ENCODE assay signal across 8 cellular contexts in the genomic region with DNA sequence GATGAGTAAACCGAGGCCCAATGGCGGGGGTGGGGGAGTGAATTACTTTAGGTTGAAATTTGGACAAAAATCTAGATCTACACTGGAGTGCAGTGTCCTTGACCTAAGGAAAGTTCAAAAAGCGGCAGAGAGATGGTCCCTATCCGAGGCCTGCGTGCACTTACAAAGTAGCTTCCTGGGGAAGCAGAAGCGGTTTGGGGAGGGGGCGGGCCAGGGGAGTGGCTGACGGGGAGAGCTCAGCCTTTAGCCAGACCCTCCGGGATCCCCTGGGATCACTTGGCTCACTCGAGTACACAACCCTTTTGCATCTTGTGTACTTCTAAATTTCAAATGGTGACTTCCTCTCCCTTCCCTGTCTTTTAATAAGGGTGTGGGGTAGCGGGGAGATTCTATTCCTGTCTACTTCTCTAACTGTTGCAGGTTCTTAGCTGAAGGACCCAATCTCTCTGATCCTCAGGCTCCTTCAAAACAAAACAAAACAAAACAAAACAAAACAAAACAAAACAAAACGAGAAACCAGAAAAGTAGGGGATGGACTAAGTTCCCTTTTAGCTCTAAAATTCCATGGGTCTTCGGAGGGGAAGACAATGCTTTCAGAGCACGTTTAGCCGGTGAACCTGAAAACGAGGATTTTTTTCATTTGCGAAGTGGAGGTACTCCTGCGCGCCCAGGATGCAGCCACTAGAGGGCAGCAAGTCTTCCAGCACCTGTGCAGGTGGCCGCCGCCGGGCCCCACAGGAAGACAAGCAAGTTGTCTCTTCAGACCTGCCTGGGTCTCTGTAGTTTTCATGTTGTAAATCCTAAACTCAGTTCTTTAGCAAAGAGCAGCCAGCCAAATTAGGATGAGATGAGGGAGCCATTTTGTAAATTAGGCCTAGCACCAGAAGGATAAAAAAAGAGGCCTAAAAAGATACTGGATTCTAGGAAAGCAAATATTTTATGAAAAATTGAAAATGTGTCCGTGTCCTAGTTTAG. TPM values are rescaled to one million over a fixed set of nuclear protein-coding genes. Genes with fewer than 3 reads are reported as not detected.
DNase-seq lines count a peak whose midpoint lies in the region; ATAC-seq, FAIRE-seq and TF ChIP-seq lines count a peak whose summit lies in the region.

No MANE protein-coding gene starts in this region.

- CTCF ChIA-PET in HepG2 (lab: Yijun Ruan, JAX; ENCODE audit: low intra/inter-chr PET ratio, low total read pairs): interaction anchor here (0.9 to 3.5 kb wide), 4 partner anchors 60 to 243 kb away, joined by 3 to 21 read pairs (median 10); no protein-coding TSS in a partner anchor

- peak overlapping the region; percentile 62 for H3K4me3 Mint-ChIP-seq in activated CD4-positive, alpha-beta T cell treated with anti-CD3 and anti-CD28 coated beads, Interleukin-2, amount 10 ng/mL, durations not matched to agents 24 days and 14 days

- H3K36me3 ChIP-seq in HAP-1 (replicated peaks) (no peaks in the 10 kb centered on the region), colonic mucosa (no peaks in the 10 kb centered on the region), HepG2 (replicated peaks in 1 of 2; ENCODE audit: control insufficient read depth in 1 of 2, insufficient read depth in 2 of 2, low read length in 2 of 2) (no peaks in the 10 kb centered on the region)

- TF ChIP-seq CTCF in C4-2B (conservative IDR thresholded peaks at IDR 0.05): peak; percentile 99
- TF ChIP-seq CTCF in colonic mucosa (IDR thresholded peaks at IDR 0.05): peak; percentile 92
- TF ChIP-seq CTCF in HepG2 (CRISPR knock-in tag; IDR thresholded peaks at IDR 0.05): peak; percentile 91

- ATAC-seq in HepG2 (peak; percentile 92), GM21737 (IDR thresholded peaks at IDR 0.05; ENCODE audit: unreplicated experiment) (no peak)

- peak; percentile 67 for FAIRE-seq in HepG2 (lab: Jason Lieb, UNC)

- peak; percentile 80 for TF ChIP-seq RAD21 in HepG2 (CRISPR knock-in tag; IDR thresholded peaks at IDR 0.05)

- BruUV-seq in HepG2 (replicated peaks; lab: Mats Ljungman, UMichigan): no TSS peak

- H3K9me3 Mint-ChIP-seq in activated CD4-positive, alpha-beta T cell treated with anti-CD3 and anti-CD28 coated beads, Interleukin-2, amount 10 ng/mL, durations not matched to agents 24 days and 14 days: peaks cover 5% of the 10 kb centered on the region

- peaks cover 6% of the 10 kb centered on the region for H3K4me1 Mint-ChIP-seq in activated CD4-positive, alpha-beta T cell treated with anti-CD3 and anti-CD28 coated beads, Interleukin-2, amount 10 ng/mL, durations not matched to agents 24 days and 14 days

- H3K27me3 Mint-ChIP-seq in activated CD4-positive, alpha-beta T cell treated with anti-CD3 and anti-CD28 coated beads, Interleukin-2, amount 10 ng/mL, durations not matched to agents 24 days and 14 days: peaks cover 28% of the 10 kb centered on the region

- H3K27ac ChIP-seq in C4-2B (no peak overlapping the region), colonic mucosa (no peak overlapping the region), HepG2 (ENCODE audit: extremely low read length, insufficient read depth, low read length) (no peak overlapping the region)

- no peaks in the 10 kb centered on the region for H3K9me3 ChIP-seq in HAP-1
- H3K9me3 ChIP-seq in colonic mucosa: no peaks in the 10 kb centered on the region
- H3K9me3 ChIP-seq in HepG2 (ENCODE audit: low read length): no peaks in the 10 kb centered on the region

- no peak overlapping the region for H2AFZ ChIP-seq in HepG2 (ENCODE audit: low read length)

- H3K4me1 ChIP-seq in HAP-1 (peaks cover 5% of the 10 kb centered on the region), colonic mucosa (no peaks in the 10 kb centered on the region), HepG2 (ENCODE audit: insufficient read depth, low read length) (peaks cover 34% of the 10 kb centered on the region)

- H3K27me3 ChIP-seq in HAP-1 (ENCODE audit: low read depth) (no peaks in the 10 kb centered on the region), colonic mucosa (no peaks in the 10 kb centered on the region), HepG2 (ENCODE audit: control insufficient read depth in 1 of 2, insufficient read depth in 2 of 2, low read length in 2 of 2) (peaks cover 0 to 3% of the 10 kb centered on the region in 2 experiments; a peak in 1 of 5 replicates)

- DNase-seq in HAP-1 (ENCODE audit: low spot score in 2 of 2): peak; percentile 59 to 87
- DNase-seq in NCI-H2227 (lab: John Stamatoyannopoulos, UW; ENCODE audit: unreplicated experiment): peak; percentile 76
- peak; percentile 95 for DNase-seq in activated CD4-positive, alpha-beta T cell treated with anti-CD3 and anti-CD28 coated beads, Interleukin-2, amount 10 ng/mL, durations not matched to agents 24 days and 14 days
- peak; percentile 87 for DNase-seq in colonic mucosa
- peak; percentile 59 for DNase-seq in HepG2 (ENCODE audit: low spot score)
- DNase-seq in stimulated activated CD4-positive, alpha-beta T cell treated with anti-CD3 and anti-CD28 coated beads, TNF-alpha, amount 100 ng/mL, for 4 hours (ENCODE audit: low read depth in 3 of 3): peak; percentile 67 to 74 (median 71)

- POLR2A ChIA-PET in HepG2 (lab: Yijun Ruan, JAX): interaction anchor here (1.2 to 1.4 kb wide), 2 partner anchors 26 to 54 kb away, joined by 3 to 4 read pairs; a partner anchor contains a TSS

- 0 out of 2 replicates have a peak overlapping the region, but pooled peaks have one; percentile 1 for H3K4me3 ChIP-seq in HAP-1
- H3K4me3 ChIP-seq in colonic mucosa: no peak overlapping the region
- peak overlapping the region in 2 of 3 experiments; percentile 15 to 21; a peak in 2 of 6 replicates for H3K4me3 ChIP-seq in HepG2 (replicated peaks in 1 of 3; ENCODE audit: insufficient read depth in 1 of 3, low read depth in 2 of 3, low read length in 3 of 3)

- peak overlapping the region; percentile 69 for H3K4me2 ChIP-seq in HepG2 (ENCODE audit: low read depth, low read length)

- no peak for TF ChIP-seq POLR2A in HepG2 (IDR thresholded peaks at IDR 0.05; ENCODE audit: insufficient read depth in 1 of 2, low read depth in 2 of 2, low read length in 2 of 2)

- no peaks in the 10 kb centered on the region for H3K79me2 ChIP-seq in HepG2 (ENCODE audit: insufficient read depth, low read length)

- WGBS in HepG2 (ENCODE audit: low lambda C conversion rate): 15% methylated on average over 22 of the region's 23 CpGs

- no peak for TF ChIP-seq EP300 in HepG2 (IDR thresholded peaks at IDR 0.05; ENCODE audit: low read depth in 2 of 2, low read length in 2 of 2)
- no peak for TF ChIP-seq EP300 in HepG2 (CRISPR knock-in tag; IDR thresholded peaks at IDR 0.05; ENCODE audit: borderline replicate concordance)

- H3K27ac Mint-ChIP-seq in activated CD4-positive, alpha-beta T cell treated with anti-CD3 and anti-CD28 coated beads, Interleukin-2, amount 10 ng/mL, durations not matched to agents 24 days and 14 days: no peak overlapping the region

- H3K9ac ChIP-seq in colonic mucosa (ENCODE audit: low read depth in 2 of 2, low read length in 2 of 2) (no peak overlapping the region), HepG2 (ENCODE audit: insufficient read depth, low read depth, low read length) (no peak overlapping the region)

- intact Hi-C loops in activated CD4-positive, alpha-beta T cell treated with anti-CD3 and anti-CD28 coated beads, Interleukin-2, amount 10 ng/mL, durations not matched to agents 24 days and 14 days (cut with micrococcal nuclease): loop anchor here (2.0 kb wide), 2 partner anchors 141 to 243 kb away; no protein-coding TSS in a partner anchor
- intact Hi-C loops in colonic mucosa (cut with DNase I) (loop anchor here (5.0 to 10.0 kb wide), 4 partner anchors 101 to 241 kb away; a partner anchor contains a TSS), HepG2 (cut with micrococcal nuclease; ENCODE audit: unreplicated experiment) (loop anchor here (1.0 to 10.0 kb wide), 4 partner anchors 101 to 242 kb away; no protein-coding TSS in a partner anchor)

- H3K36me3 Mint-ChIP-seq in activated CD4-positive, alpha-beta T cell treated with anti-CD3 and anti-CD28 coated beads, Interleukin-2, amount 10 ng/mL, durations not matched to agents 24 days and 14 days (ENCODE audit: low read depth): no peaks in the 10 kb centered on the region

- in situ Hi-C loops in HAP-1 (cut with MboI; ENCODE audit: low sequenced_read_pairs) (no loop called here), HepG2 (cut with HindIII; ENCODE audit: extremely low pct_ligation_motif_present, low pct_unique_long_range_greater_than_20kb) (loop anchor here (10.0 kb wide), 2 partner anchors 141 to 241 kb away; a partner anchor contains a TSS)

- no peaks in the 10 kb centered on the region for H4K20me1 ChIP-seq in HepG2 (ENCODE audit: insufficient read depth, low read length)

RNA-seq across cellular contexts. Expression of a gene that starts 17.9 kb away (rescaled TPM):
- 31.6 and 33.1 TPM in 2 replicates for total RNA-seq in activated CD4-positive, alpha-beta T cell treated with anti-CD3 and anti-CD28 coated beads, Interleukin-2, amount 10 ng/mL, durations not matched to agents 24 days and 14 days
- total RNA-seq in colonic mucosa (10 to 100 TPM; 28.7 to 32.0 TPM), HepG2 (2016; rRNA removed; fragmentation: Illumina TruSeq; extraction: Trizol) (17.8 and 22.8 TPM in 2 replicates)
- 26.3 and 28.9 TPM in 2 replicates for total RNA-seq in HepG2 (2016; cell fraction: cytosol; rRNA removed; fragmentation: Illumina TruSeq; extraction: Trizol; ENCODE audit: low read depth)
- 18.5 and 19.3 TPM in 2 replicates for total RNA-seq in HepG2 (2016; cell fraction: insoluble cytoplasmic fraction; rRNA removed; fragmentation: Illumina TruSeq; extraction: Trizol)
- total RNA-seq in HepG2 (2016; cell fraction: membrane; rRNA removed; fragmentation: Illumina TruSeq; extraction: Trizol): 12.7 and 13.8 TPM in 2 replicates
- total RNA-seq in HepG2 (2016; cell fraction: nucleus; rRNA removed; fragmentation: Illumina TruSeq; extraction: Trizol): 17.2 and 20.1 TPM in 2 replicates
- 14.4 and 14.5 TPM in 2 replicates for polyA plus RNA-seq in HepG2 (2011; rRNA removed)
- 7.9 and 10.9 TPM in 2 replicates for polyA plus RNA-seq in HepG2 (2011; cell fraction: cytosol; rRNA removed)
- 10.0 and 12.0 TPM in 2 replicates for polyA plus RNA-seq in HepG2 (2011; cell fraction: nucleus; rRNA removed)
- 4.5 and 5.2 TPM in 2 replicates for polyA plus RNA-seq in HepG2 (2012)
- polyA plus RNA-seq in HepG2 (2016; cell fraction: cytosol; fragmentation: Illumina TruSeq; extraction: Trizol; ENCODE audit: low read depth): 0.61 and 0.63 TPM in 2 replicates
- 11.0 and 13.2 TPM in 2 replicates for polyA plus RNA-seq in HepG2 (2016; cell fraction: insoluble cytoplasmic fraction; fragmentation: Illumina TruSeq; extraction: Trizol; ENCODE audit: low read depth)
- 1.9 and 2.3 TPM in 2 replicates for polyA plus RNA-seq in HepG2 (2016; cell fraction: membrane; fragmentation: Illumina TruSeq; extraction: Trizol; ENCODE audit: low read depth)
- 16.5 and 19.9 TPM in 2 replicates for polyA plus RNA-seq in HepG2 (2016; cell fraction: nucleus; fragmentation: Illumina TruSeq; extraction: Trizol; ENCODE audit: insufficient read depth, low read depth)
- 22.1 and 26.3 TPM in 2 replicates for polyA minus RNA-seq in HepG2 (2011; rRNA and poly(A)+ RNA removed; ENCODE audit: low replicate concordance)
- 17.5 and 23.0 TPM in 2 replicates for polyA minus RNA-seq in HepG2 (2011; cell fraction: cytosol; rRNA and poly(A)+ RNA removed)
- 21.8 and 26.6 TPM in 2 replicates for polyA minus RNA-seq in HepG2 (2011; cell fraction: nucleus; rRNA and poly(A)+ RNA removed)

RNA-seq across cellular contexts. Expression of a gene that starts 53.8 kb away (rescaled TPM):
- 1.7 and 2.1 TPM in 2 replicates for total RNA-seq in activated CD4-positive, alpha-beta T cell treated with anti-CD3 and anti-CD28 coated beads, Interleukin-2, amount 10 ng/mL, durations not matched to agents 24 days and 14 days
- total RNA-seq in colonic mucosa: 10 to 100 TPM; 25.5 to 40.6 TPM
- 7.3 and 7.7 TPM in 2 replicates for total RNA-seq in HepG2 (2016; rRNA removed; fragmentation: Illumina TruSeq; extraction: Trizol)
- total RNA-seq in HepG2 (2016; cell fraction: cytosol; rRNA removed; fragmentation: Illumina TruSeq; extraction: Trizol; ENCODE audit: low read depth): 0.51 and 1.2 TPM in 2 replicates
- total RNA-seq in HepG2 (2016; cell fraction: insoluble cytoplasmic fraction; rRNA removed; fragmentation: Illumina TruSeq; extraction: Trizol): 6.6 and 6.9 TPM in 2 replicates
- total RNA-seq in HepG2 (2016; cell fraction: membrane; rRNA removed; fragmentation: Illumina TruSeq; extraction: Trizol): 2.6 and 3.1 TPM in 2 replicates
- 5.0 and 5.2 TPM in 2 replicates for total RNA-seq in HepG2 (2016; cell fraction: nucleus; rRNA removed; fragmentation: Illumina TruSeq; extraction: Trizol)
- polyA plus RNA-seq in HepG2 (2011; rRNA removed): 6.4 and 6.7 TPM in 2 replicates
- 4.2 and 5.5 TPM in 2 replicates for polyA plus RNA-seq in HepG2 (2011; cell fraction: cytosol; rRNA removed)
- 6.5 and 8.6 TPM in 2 replicates for polyA plus RNA-seq in HepG2 (2011; cell fraction: nucleus; rRNA removed)
- 5.2 and 6.2 TPM in 2 replicates for polyA plus RNA-seq in HepG2 (2012)
- 0.33 and 0.35 TPM in 2 replicates for polyA plus RNA-seq in HepG2 (2016; cell fraction: cytosol; fragmentation: Illumina TruSeq; extraction: Trizol; ENCODE audit: low read depth)
- 5.0 and 5.6 TPM in 2 replicates for polyA plus RNA-seq in HepG2 (2016; cell fraction: insoluble cytoplasmic fraction; fragmentation: Illumina TruSeq; extraction: Trizol; ENCODE audit: low read depth)
- polyA plus RNA-seq in HepG2 (2016; cell fraction: membrane; fragmentation: Illumina TruSeq; extraction: Trizol; ENCODE audit: low read depth): 1.1 TPM in 2 replicates
- polyA plus RNA-seq in HepG2 (2016; cell fraction: nucleus; fragmentation: Illumina TruSeq; extraction: Trizol; ENCODE audit: insufficient read depth, low read depth): 7.7 and 10.7 TPM in 2 replicates
- polyA minus RNA-seq in HepG2 (2011; rRNA and poly(A)+ RNA removed; ENCODE audit: low replicate concordance): 6.3 and 18.3 TPM in 2 replicates
- 3.2 and 3.9 TPM in 2 replicates for polyA minus RNA-seq in HepG2 (2011; cell fraction: cytosol; rRNA and poly(A)+ RNA removed)
- polyA minus RNA-seq in HepG2 (2011; cell fraction: nucleus; rRNA and poly(A)+ RNA removed): 6.3 and 7.5 TPM in 2 replicates
